1 cellular context compared by ENCODE assay signal in the genomic region with DNA sequence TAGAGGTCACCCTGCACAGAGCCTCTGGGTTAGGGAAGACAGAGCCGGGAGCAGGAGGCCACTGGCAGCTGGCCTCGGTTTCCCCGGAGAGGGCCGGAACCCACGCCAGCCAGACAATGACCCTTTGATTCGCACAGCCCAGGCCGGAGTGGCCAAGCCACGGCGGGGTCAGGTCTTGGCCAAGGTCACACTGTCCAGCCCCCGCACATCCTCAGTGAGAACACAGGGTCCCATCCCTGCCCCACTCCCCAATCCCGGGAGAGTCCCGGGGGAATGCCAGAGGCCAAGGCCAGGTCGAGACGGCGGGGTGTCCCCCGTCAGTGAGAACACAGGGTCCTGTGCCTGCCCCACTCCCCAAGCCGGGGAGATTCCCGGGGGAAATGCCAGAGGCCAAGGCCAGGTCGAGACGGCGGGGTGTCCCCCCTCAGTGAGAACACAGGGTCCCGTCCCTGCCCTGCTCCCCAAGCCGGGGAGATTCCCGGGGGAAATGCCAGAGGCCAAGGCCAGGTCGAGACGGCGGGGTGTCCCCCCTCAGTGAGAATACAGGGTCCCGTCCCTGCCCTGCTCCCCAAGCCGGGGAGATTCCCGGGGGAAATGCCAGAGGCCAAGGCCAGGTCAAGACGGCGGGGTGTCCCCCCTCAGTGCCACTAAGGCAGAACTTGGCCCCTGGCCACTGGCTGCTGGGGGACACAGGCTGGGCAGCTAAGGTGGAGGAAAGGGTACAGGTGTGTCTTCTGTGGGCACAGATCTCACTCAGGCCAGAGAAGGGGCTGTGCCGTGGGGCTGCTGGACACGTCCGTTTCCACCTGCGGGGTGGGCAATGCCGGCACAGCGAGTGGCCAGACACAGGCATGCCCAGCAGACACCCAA.
TF ChIP-seq lines count a peak whose summit lies in the region.

No MANE protein-coding gene starts in this region.

TF ChIP-seq in A549, 52 proteins besides CTCF, POLR2A, EP300 and RAD21 (continued from another document):
- no peak for TF ChIP-seq CBX2 (IDR thresholded peaks at IDR 0.05; ENCODE audit: borderline replicate concordance, low read depth)
